ENCODE assay signal across 8 cellular contexts in the genomic region with DNA sequence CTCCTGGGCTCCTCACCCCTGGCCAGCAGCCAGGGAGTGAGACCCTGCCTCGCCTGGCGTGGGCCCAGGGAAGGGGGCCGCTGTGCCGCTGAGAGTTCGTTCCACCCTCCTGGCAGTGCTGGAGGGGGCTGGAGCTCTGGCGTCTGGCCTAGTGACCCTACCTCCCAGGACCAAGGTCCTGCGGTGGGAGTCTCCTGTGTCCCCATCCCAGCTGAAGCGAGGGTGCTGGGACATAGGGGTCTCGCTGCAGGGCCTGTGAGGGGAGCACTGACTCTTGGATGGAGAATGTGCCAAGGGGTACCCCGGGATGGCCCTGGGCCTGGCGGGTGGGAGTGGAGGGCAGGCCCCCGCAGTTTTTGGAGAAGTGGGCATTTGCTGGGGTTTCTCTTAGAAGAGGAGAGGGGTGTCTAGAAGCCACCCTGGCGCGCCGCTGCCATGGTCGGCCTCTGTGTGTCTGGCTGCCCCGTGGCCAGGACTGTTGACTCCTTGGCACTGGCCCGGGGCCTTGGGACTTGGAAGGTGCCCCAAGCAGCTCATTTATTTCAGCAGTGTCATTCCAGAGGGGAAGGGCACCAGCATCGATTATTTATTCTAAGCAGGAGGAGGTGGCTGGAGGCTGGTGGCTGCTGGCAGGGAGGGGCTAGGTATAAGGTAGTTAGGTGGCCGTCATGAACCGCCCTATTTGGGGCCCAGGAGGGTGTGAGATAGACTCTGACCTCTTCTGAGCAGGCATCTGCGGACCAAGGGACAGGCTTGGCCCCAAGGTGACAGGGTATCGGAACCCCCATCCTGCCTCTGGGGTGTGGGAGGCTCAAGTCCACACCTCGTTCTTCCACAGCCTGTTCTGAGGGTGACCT. TPM values are rescaled to one million over a fixed set of nuclear protein-coding genes. Genes with fewer than 3 reads are reported as not detected.
DNase-seq lines count a peak whose midpoint lies in the region; ATAC-seq and TF ChIP-seq lines count a peak whose summit lies in the region.

No MANE protein-coding gene starts in this region.

- 0 out of 2 replicates have a peak, but pooled peaks cover 3% of the 10 kb centered on the region for H4K20me1 ChIP-seq in DND-41 (ENCODE audit: insufficient read depth, low read length)

- H3K79me2 ChIP-seq in DND-41 (ENCODE audit: insufficient read depth, low read length) (peaks cover 45% of the 10 kb centered on the region), parathyroid adenoma (no peaks in the 10 kb centered on the region)

- H3K9me3 ChIP-seq in DND-41 (ENCODE audit: insufficient read depth, low read length, severe bottlenecking): no peaks in the 10 kb centered on the region
- H3K9me3 ChIP-seq in parathyroid adenoma (ENCODE audit: control insufficient read depth, low read length): no peaks in the 10 kb centered on the region

- DNase-seq in DND-41 (no peak), head of caudate nucleus (peak in 29 of 42 donors; percentile 21 to 66 (median 48)), NCI-H2029 treated with DMSO at 0.1 percent for 48 hours (lab: John Stamatoyannopoulos, UW) (no peak), mesenteric fat pad (ENCODE audit: low spot score) (no peak), erythroblast (lab: John Stamatoyannopoulos, UW) (no peak), NCI-H1092 (lab: John Stamatoyannopoulos, UW) (no peak)

- ATAC-seq in DND-41 (ENCODE audit: insufficient read depth, low read depth): no peak

- no peak overlapping the region for H2AFZ ChIP-seq in DND-41 (ENCODE audit: low read depth, low read length)
- H2AFZ ChIP-seq in parathyroid adenoma: peak overlapping the region; percentile 75

- H3K27ac ChIP-seq in DND-41 (ENCODE audit: low read length): peak overlapping the region; percentile 18; the same call in 1 of the 2 replicates
- H3K27ac ChIP-seq in parathyroid adenoma: peak overlapping the region; percentile 74

- peaks cover 27% of the 10 kb centered on the region for H3K4me1 ChIP-seq in DND-41 (ENCODE audit: insufficient read depth, low read length)
- H3K4me1 ChIP-seq in parathyroid adenoma: peaks cover 3% of the 10 kb centered on the region

- no peak for TF ChIP-seq POLR2A in erythroblast (IDR thresholded peaks at IDR 0.05; ENCODE audit: low read length)

- H3K4me2 ChIP-seq in DND-41 (ENCODE audit: insufficient read depth, low read length) (peak overlapping the region; percentile 60), parathyroid adenoma (ENCODE audit: low read length) (peak overlapping the region; percentile 78)

- H3K4me3 ChIP-seq in DND-41 (ENCODE audit: low read depth in 1 of 2, low read length in 2 of 2) (peak overlapping the region in 1 of 2 experiments; percentile 56; a peak in 2 of 4 replicates), WI38 (ENCODE audit: low read depth, low read length) (peak overlapping the region; percentile 74), parathyroid adenoma (ENCODE audit: low read depth, low read length) (peak overlapping the region; percentile 60)

- TF ChIP-seq CTCF in DND-41 (IDR thresholded peaks at IDR 0.05; ENCODE audit: borderline replicate concordance, extremely low read depth, low read length, poor library complexity, severe bottlenecking) (no peak), WI38 (IDR thresholded peaks at IDR 0.05; ENCODE audit: low read depth, low read length) (no peak), parathyroid adenoma (IDR thresholded peaks at IDR 0.05) (no peak)

- H3K36me3 ChIP-seq in DND-41 (ENCODE audit: insufficient read depth, low read length) (no peaks in the 10 kb centered on the region), parathyroid adenoma (ENCODE audit: control insufficient read depth, insufficient read depth, low read length) (no peaks in the 10 kb centered on the region)

- intact Hi-C loops in head of caudate nucleus (cut with DNase I): loop anchor here (10.0 kb wide), 1 partner anchor 200 kb away; a partner anchor contains a TSS

- H3K27me3 ChIP-seq in DND-41 (ENCODE audit: insufficient read depth, low read length, poor library complexity): no peaks in the 10 kb centered on the region
- no peaks in the 10 kb centered on the region for H3K27me3 ChIP-seq in parathyroid adenoma (ENCODE audit: control insufficient read depth, insufficient read depth, low read length)

- H3K9ac ChIP-seq in DND-41 (ENCODE audit: low read depth, low read length) (peak overlapping the region; percentile 68; the same call in 1 of the 2 replicates), parathyroid adenoma (no peak overlapping the region)

RNA-seq across cellular contexts. Expression of a gene that starts 1.5 kb away (rescaled TPM):
- total RNA-seq in mesenteric fat pad: 17.3 TPM

Comparison
In these comparisons a context has a peak if more than half of its experiments do, and no peak if none do; other contexts are left out.
1. DNase-seq: peak in head of caudate nucleus (29 of 42); none in DND-41 (single experiment), NCI-H2029 treated with DMSO at 0.1 percent for 48 hours (single experiment), mesenteric fat pad (single experiment), erythroblast (0 of 2) and NCI-H1092 (single experiment).